Comparison of ENCODE assay signal across 8 cellular contexts in the genomic region with DNA sequence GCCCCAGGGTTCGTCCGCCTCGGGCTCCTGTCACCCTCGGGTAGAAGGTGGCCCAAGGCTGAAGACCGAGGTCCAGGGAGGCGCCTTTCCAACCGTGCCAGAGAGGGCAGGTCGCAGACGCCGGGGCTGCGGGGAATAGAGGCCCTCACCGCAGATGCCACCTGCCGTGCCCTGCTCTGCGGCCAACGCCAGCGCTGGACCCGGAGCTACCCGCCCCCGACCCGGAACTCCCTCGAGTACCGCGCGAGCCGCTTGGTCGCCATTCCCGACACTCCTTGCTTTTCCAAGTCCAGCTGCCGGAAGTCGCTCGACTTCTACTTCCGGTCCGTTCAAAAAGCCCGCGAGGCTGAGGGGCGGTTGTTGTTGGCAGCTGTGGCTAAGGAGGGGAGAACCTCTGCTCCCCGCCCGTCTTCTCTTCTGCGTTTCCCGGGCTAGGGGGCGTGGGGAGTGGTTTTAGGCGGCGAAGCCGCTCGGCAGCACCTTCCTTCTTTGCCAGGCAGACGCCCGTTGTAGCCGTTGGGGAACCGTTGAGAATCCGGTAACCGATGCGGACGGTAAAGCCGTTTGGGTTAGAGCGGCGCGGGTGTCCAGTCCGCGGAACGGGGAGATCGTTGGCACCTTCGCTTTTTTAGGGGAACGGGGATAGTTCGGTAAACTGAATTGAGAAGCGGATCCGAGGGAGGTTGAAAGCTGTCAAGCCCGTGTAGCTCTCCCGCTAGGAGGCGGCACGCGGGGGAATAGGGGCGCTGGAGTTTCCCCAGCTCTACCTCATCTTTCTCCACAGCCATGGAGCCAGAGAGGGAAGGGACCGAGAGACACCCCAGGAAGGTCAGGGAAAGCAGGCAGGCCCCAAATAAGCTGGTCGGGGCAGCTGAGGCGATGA. TPM values are rescaled to one million over a fixed set of nuclear protein-coding genes. Genes with fewer than 3 reads are reported as not detected.
DNase-seq lines count a peak whose midpoint lies in the region; ATAC-seq and TF ChIP-seq lines count a peak whose summit lies in the region.

A gene with protein sequence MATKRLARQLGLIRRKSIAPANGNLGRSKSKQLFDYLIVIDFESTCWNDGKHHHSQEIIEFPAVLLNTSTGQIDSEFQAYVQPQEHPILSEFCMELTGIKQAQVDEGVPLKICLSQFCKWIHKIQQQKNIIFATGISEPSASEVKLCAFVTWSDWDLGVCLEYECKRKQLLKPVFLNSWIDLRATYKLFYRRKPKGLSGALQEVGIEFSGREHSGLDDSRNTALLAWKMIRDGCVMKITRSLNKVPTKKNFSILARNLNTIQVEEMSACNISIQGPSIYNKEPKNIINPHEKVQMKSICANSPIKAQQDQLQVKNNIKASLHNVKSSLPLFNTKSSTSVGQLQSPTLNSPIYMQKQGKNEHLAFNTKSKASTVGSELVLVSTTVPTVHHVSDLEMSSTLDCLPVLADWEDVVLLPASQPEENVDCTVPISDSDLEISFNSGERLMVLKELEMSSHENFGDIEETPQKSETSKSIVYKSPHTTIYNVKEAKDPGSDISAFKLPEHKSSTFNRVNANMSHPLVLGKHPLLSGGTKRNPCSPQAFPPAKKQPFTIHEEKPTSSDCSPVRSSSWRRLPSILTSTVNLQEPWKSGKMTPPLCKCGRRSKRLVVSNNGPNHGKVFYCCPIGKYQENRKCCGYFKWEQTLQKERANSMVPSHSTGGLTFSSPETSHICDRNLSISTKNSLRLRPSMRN (minus strand): TSS at position 305 of the 883 bp plus-strand sequence. CDS start 42 bp downstream, at position 263.
A gene with protein sequence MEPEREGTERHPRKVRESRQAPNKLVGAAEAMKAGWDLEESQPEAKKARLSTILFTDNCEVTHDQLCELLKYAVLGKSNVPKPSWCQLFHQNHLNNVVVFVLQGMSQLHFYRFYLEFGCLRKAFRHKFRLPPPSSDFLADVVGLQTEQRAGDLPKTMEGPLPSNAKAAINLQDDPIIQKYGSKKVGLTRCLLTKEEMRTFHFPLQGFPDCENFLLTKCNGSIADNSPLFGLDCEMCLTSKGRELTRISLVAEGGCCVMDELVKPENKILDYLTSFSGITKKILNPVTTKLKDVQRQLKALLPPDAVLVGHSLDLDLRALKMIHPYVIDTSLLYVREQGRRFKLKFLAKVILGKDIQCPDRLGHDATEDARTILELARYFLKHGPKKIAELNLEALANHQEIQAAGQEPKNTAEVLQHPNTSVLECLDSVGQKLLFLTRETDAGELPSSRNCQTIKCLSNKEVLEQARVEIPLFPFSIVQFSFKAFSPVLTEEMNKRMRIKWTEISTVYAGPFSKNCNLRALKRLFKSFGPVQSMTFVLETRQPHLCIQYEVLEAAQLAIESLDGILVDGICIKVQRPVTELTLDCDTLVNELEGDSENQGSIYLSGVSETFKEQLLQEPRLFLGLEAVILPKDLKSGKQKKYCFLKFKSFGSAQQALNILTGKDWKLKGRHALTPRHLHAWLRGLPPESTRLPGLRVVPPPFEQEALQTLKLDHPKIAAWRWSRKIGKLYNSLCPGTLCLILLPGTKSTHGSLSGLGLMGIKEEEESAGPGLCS (plus strand): TSS at position 360 of the 883 bp plus-strand sequence. CDS start 427 bp downstream, at position 787.

- POLR2A ChIA-PET in naive thymus-derived CD4-positive, alpha-beta T cell (lab: Charles Lee) = interaction anchor here (0.7 to 0.9 kb wide), 4 partner anchors 8 to 353 kb away, joined by 3 read pairs; no protein-coding TSS in a partner anchor

- peak within 1 kb of the TSS; percentile 98 for H3K4me3 Mint-ChIP-seq in activated T-helper 1 cell treated with anti-CD3 and anti-CD28 coated beads, Interleukin-12 subunit alpha, Interleukin-12 subunit beta, Interleukin-2, Interleukin-4 antibody, amounts not matched to agents 30 ng/mL and 10 ng/mL and 1 ng/mL, durations not matched to agents 14 hours and 24 hours and 36 hours
- H3K4me3 Mint-ChIP-seq in naive thymus-derived CD4-positive, alpha-beta T cell = peak within 1 kb of the TSS; percentile 93 to 100 (median 96)
- H3K4me3 Mint-ChIP-seq in stimulated activated memory B cell treated with anti-CD40 and anti-IgM and Interleukin-4, amounts not matched to agents 10 μg/mL and 1 μg/mL and 100 μg/mL, for 72 hours = peak within 1 kb of the TSS; percentile 93

- CTCF ChIA-PET in naive thymus-derived CD4-positive, alpha-beta T cell (lab: Charles Lee) = interaction anchor here (0.8 to 1.2 kb wide), 4 partner anchors 38 to 114 kb away, joined by 3 to 5 read pairs (median 3); no protein-coding TSS in a partner anchor

- H3K27me3 ChIP-seq in DND-41 (ENCODE audit: insufficient read depth, low read length, poor library complexity) (peaks cover 10% of the 10 kb centered on the region), fibroblast of lung (ENCODE audit: control insufficient read depth, insufficient read depth, low read length) (no peaks in the 10 kb centered on the region)
- no peaks in the 10 kb centered on the region for H3K27me3 ChIP-seq in naive thymus-derived CD4-positive, alpha-beta T cell (ENCODE audit: control insufficient read depth in 2 of 2, insufficient read depth in 2 of 2, low read length in 2 of 2)

- H3K79me2 ChIP-seq in DND-41 (ENCODE audit: insufficient read depth, low read length) = peaks cover 21% of the 10 kb centered on the region
- peaks cover 2% of the 10 kb centered on the region for H3K79me2 ChIP-seq in fibroblast of lung (ENCODE audit: control insufficient read depth, insufficient read depth, low read length)

- H3K4me2 ChIP-seq in DND-41 (ENCODE audit: insufficient read depth, low read length) (peak within 1 kb of the TSS; percentile 71), fibroblast of lung (ENCODE audit: extremely low read depth, insufficient read depth, low read length) (peak within 1 kb of the TSS; percentile 95)

- no peaks in the 10 kb centered on the region for H3K27me3 Mint-ChIP-seq in activated T-helper 1 cell treated with anti-CD3 and anti-CD28 coated beads, Interleukin-12 subunit alpha, Interleukin-12 subunit beta, Interleukin-2, Interleukin-4 antibody, amounts not matched to agents 30 ng/mL and 10 ng/mL and 1 ng/mL, durations not matched to agents 14 hours and 24 hours and 36 hours (ENCODE audit: insufficient read depth)
- H3K27me3 Mint-ChIP-seq in naive thymus-derived CD4-positive, alpha-beta T cell = no peaks in the 10 kb centered on the region
- H3K27me3 Mint-ChIP-seq in stimulated activated memory B cell treated with anti-CD40 and anti-IgM and Interleukin-4, amounts not matched to agents 10 μg/mL and 1 μg/mL and 100 μg/mL, for 72 hours = no peaks in the 10 kb centered on the region

- H2AFZ ChIP-seq in DND-41 (ENCODE audit: low read depth, low read length) = peak within 1 kb of the TSS; percentile 82
- peak within 1 kb of the TSS; percentile 93 for H2AFZ ChIP-seq in fibroblast of lung (ENCODE audit: low read length)

- H3K27ac ChIP-seq in DND-41 (ENCODE audit: low read length) = peak within 1 kb of the TSS; percentile 98
- peak within 1 kb of the TSS; percentile 88 for H3K27ac ChIP-seq in fibroblast of lung (ENCODE audit: insufficient read depth, low read length)
- H3K27ac ChIP-seq in naive thymus-derived CD4-positive, alpha-beta T cell (ENCODE audit: low read depth, low read length) = peak within 1 kb of the TSS; percentile 73

- TF ChIP-seq CTCF in DND-41 (IDR thresholded peaks at IDR 0.05; ENCODE audit: borderline replicate concordance, extremely low read depth, low read length, poor library complexity, severe bottlenecking) (peak; percentile 52), fibroblast of lung (conservative IDR thresholded peaks at IDR 0.05 in 1 of 2, IDR thresholded peaks at IDR 0.05 in 1 of 2; ENCODE audit: low read depth in 1 of 2, low read length in 2 of 2) (peak; percentile 64 to 65)

- no peaks in the 10 kb centered on the region for H3K9me3 ChIP-seq in DND-41 (ENCODE audit: insufficient read depth, low read length, severe bottlenecking)
- no peaks in the 10 kb centered on the region for H3K9me3 ChIP-seq in fibroblast of lung (ENCODE audit: control insufficient read depth, insufficient read depth, low read depth, low read length)
- no peaks in the 10 kb centered on the region for H3K9me3 ChIP-seq in naive thymus-derived CD4-positive, alpha-beta T cell (ENCODE audit: control insufficient read depth in 2 of 3, low read length in 3 of 3)

- H3K36me3 Mint-ChIP-seq in activated T-helper 1 cell treated with anti-CD3 and anti-CD28 coated beads, Interleukin-12 subunit alpha, Interleukin-12 subunit beta, Interleukin-2, Interleukin-4 antibody, amounts not matched to agents 30 ng/mL and 10 ng/mL and 1 ng/mL, durations not matched to agents 14 hours and 24 hours and 36 hours (ENCODE audit: low read depth) = peaks cover 8% of the 10 kb centered on the region
- peaks cover 0 to 8% (median 0%) of the 10 kb centered on the region in 5 donors for H3K36me3 Mint-ChIP-seq in naive thymus-derived CD4-positive, alpha-beta T cell
- no peaks in the 10 kb centered on the region for H3K36me3 Mint-ChIP-seq in stimulated activated memory B cell treated with anti-CD40 and anti-IgM and Interleukin-4, amounts not matched to agents 10 μg/mL and 1 μg/mL and 100 μg/mL, for 72 hours

- intact Hi-C loops in activated T-helper 1 cell treated with anti-CD3 and anti-CD28 coated beads, Interleukin-12 subunit alpha, Interleukin-12 subunit beta, Interleukin-2, Interleukin-4 antibody, amounts not matched to agents 30 ng/mL and 10 ng/mL and 1 ng/mL, durations not matched to agents 14 hours and 24 hours and 36 hours (cut with micrococcal nuclease) = loop anchor here (1.0 to 5.0 kb wide), 7 partner anchors 16 to 352 kb away; a partner anchor contains a TSS
- intact Hi-C loops in naive thymus-derived CD4-positive, alpha-beta T cell (cut with micrococcal nuclease) = loop anchor here (1.0 to 5.0 kb wide), 11 partner anchors 8 to 138 kb away; a partner anchor contains a TSS

- DNase-seq in DND-41 (peak; percentile 89), Kasumi-1 (lab: John Stamatoyannopoulos, UW) (peak; percentile 74 to 83), RPMI7951 (ENCODE audit: low read depth) (peak; percentile 94), fibroblast of lung (ENCODE audit: low read depth in 2 of 2) (peak; percentile 95)
- peak; percentile 71 for DNase-seq in activated T-helper 1 cell treated with anti-CD3 and anti-CD28 coated beads, Interleukin-12 subunit alpha, Interleukin-12 subunit beta, Interleukin-2, Interleukin-4 antibody, amounts not matched to agents 30 ng/mL and 10 ng/mL and 1 ng/mL, durations not matched to agents 14 hours and 24 hours and 36 hours (ENCODE audit: low spot score)
- DNase-seq in naive thymus-derived CD4-positive, alpha-beta T cell = peak; percentile 47 to 77 (median 65)

- peak within 1 kb of the TSS; percentile 56 to 71 for H3K4me3 ChIP-seq in DND-41 (ENCODE audit: low read depth in 1 of 2, low read length in 2 of 2)
- H3K4me3 ChIP-seq in fibroblast of lung (replicated peaks in 1 of 4; ENCODE audit: control extremely low read depth in 1 of 4, insufficient read depth in 1 of 4, low read depth in 3 of 4, low read length in 4 of 4) = peak within 1 kb of the TSS; percentile 72 to 95 (median 92)
- peak within 1 kb of the TSS; percentile 91 for H3K4me3 ChIP-seq in naive thymus-derived CD4-positive, alpha-beta T cell (ENCODE audit: low read length)

- ATAC-seq in DND-41 (ENCODE audit: insufficient read depth, low read depth) = peak; percentile 90
- ATAC-seq in GM21786 (IDR thresholded peaks at IDR 0.05; ENCODE audit: unreplicated experiment) = peak; percentile 77
- peak; percentile 92 for ATAC-seq in naive thymus-derived CD4-positive, alpha-beta T cell
- peak; percentile 90 for ATAC-seq in stimulated activated memory B cell treated with anti-CD40 and anti-IgM and Interleukin-4, amounts not matched to agents 10 μg/mL and 1 μg/mL and 100 μg/mL, for 72 hours

- H3K9me3 Mint-ChIP-seq in activated T-helper 1 cell treated with anti-CD3 and anti-CD28 coated beads, Interleukin-12 subunit alpha, Interleukin-12 subunit beta, Interleukin-2, Interleukin-4 antibody, amounts not matched to agents 30 ng/mL and 10 ng/mL and 1 ng/mL, durations not matched to agents 14 hours and 24 hours and 36 hours = no peaks in the 10 kb centered on the region
- H3K9me3 Mint-ChIP-seq in naive thymus-derived CD4-positive, alpha-beta T cell = no peaks in the 10 kb centered on the region
- no peaks in the 10 kb centered on the region for H3K9me3 Mint-ChIP-seq in stimulated activated memory B cell treated with anti-CD40 and anti-IgM and Interleukin-4, amounts not matched to agents 10 μg/mL and 1 μg/mL and 100 μg/mL, for 72 hours

- H3K4me1 ChIP-seq in DND-41 (ENCODE audit: insufficient read depth, low read length) (peaks cover 29% of the 10 kb centered on the region), fibroblast of lung (ENCODE audit: control insufficient read depth, extremely low read depth, insufficient read depth, low read length) (no peaks in the 10 kb centered on the region)
- H3K4me1 ChIP-seq in naive thymus-derived CD4-positive, alpha-beta T cell (ENCODE audit: control insufficient read depth in 2 of 2, insufficient read depth in 2 of 2, low read length in 2 of 2) = peaks cover 8 to 10% of the 10 kb centered on the region in 2 donors

- H3K36me3 ChIP-seq in DND-41 (ENCODE audit: insufficient read depth, low read length) = no peaks in the 10 kb centered on the region; the same call in 1 of the 2 replicates
- no peaks in the 10 kb centered on the region for H3K36me3 ChIP-seq in fibroblast of lung (ENCODE audit: control insufficient read depth, insufficient read depth, low read length)
- H3K36me3 ChIP-seq in naive thymus-derived CD4-positive, alpha-beta T cell (ENCODE audit: control insufficient read depth in 2 of 3, insufficient read depth in 3 of 3, low read length in 3 of 3) = no peaks in the 10 kb centered on the region

- H4K20me1 ChIP-seq in DND-41 (ENCODE audit: insufficient read depth, low read length) = no peaks in the 10 kb centered on the region
- H4K20me1 ChIP-seq in fibroblast of lung (ENCODE audit: control insufficient read depth, extremely low read depth, insufficient read depth, low read length) = no peaks in the 10 kb centered on the region

- peak within 1 kb of the TSS; percentile 97 for H3K9ac ChIP-seq in DND-41 (ENCODE audit: low read depth, low read length)
- H3K9ac ChIP-seq in fibroblast of lung (ENCODE audit: insufficient read depth, low read length) = peak within 1 kb of the TSS; percentile 80

- H3K4me1 Mint-ChIP-seq in activated T-helper 1 cell treated with anti-CD3 and anti-CD28 coated beads, Interleukin-12 subunit alpha, Interleukin-12 subunit beta, Interleukin-2, Interleukin-4 antibody, amounts not matched to agents 30 ng/mL and 10 ng/mL and 1 ng/mL, durations not matched to agents 14 hours and 24 hours and 36 hours (ENCODE audit: low read depth) = peaks cover 31% of the 10 kb centered on the region
- H3K4me1 Mint-ChIP-seq in naive thymus-derived CD4-positive, alpha-beta T cell = peaks cover 7 to 36% (median 22%) of the 10 kb centered on the region in 7 donors
- peaks cover 27% of the 10 kb centered on the region for H3K4me1 Mint-ChIP-seq in stimulated activated memory B cell treated with anti-CD40 and anti-IgM and Interleukin-4, amounts not matched to agents 10 μg/mL and 1 μg/mL and 100 μg/mL, for 72 hours

- peak within 1 kb of the TSS; percentile 96 for H3K27ac Mint-ChIP-seq in activated T-helper 1 cell treated with anti-CD3 and anti-CD28 coated beads, Interleukin-12 subunit alpha, Interleukin-12 subunit beta, Interleukin-2, Interleukin-4 antibody, amounts not matched to agents 30 ng/mL and 10 ng/mL and 1 ng/mL, durations not matched to agents 14 hours and 24 hours and 36 hours
- peak within 1 kb of the TSS; percentile 60 to 99 (median 93) for H3K27ac Mint-ChIP-seq in naive thymus-derived CD4-positive, alpha-beta T cell
- peak within 1 kb of the TSS; percentile 89 for H3K27ac Mint-ChIP-seq in stimulated activated memory B cell treated with anti-CD40 and anti-IgM and Interleukin-4, amounts not matched to agents 10 μg/mL and 1 μg/mL and 100 μg/mL, for 72 hours

RNA-seq across cellular contexts. Expression of the first gene that starts in this region (rescaled TPM):
- 29.3 and 29.7 TPM in 2 replicates for total RNA-seq in RPMI7951 (2014; rRNA removed; shearing (Covaris generic))
- total RNA-seq in activated T-helper 1 cell treated with anti-CD3 and anti-CD28 coated beads, Interleukin-12 subunit alpha, Interleukin-12 subunit beta, Interleukin-2, Interleukin-4 antibody, amounts not matched to agents 30 ng/mL and 10 ng/mL and 1 ng/mL, durations not matched to agents 14 hours and 24 hours and 36 hours = 13.9 and 14.2 TPM in 2 replicates
- total RNA-seq in fibroblast of lung = 22.3 and 30.1 TPM in 2 replicates
- polyA plus RNA-seq in fibroblast of lung = 10.5 and 14.5 TPM in 2 replicates
- 7.5 and 12.1 TPM in 2 replicates for polyA plus RNA-seq in fibroblast of lung (2012)
- 0.31 and 0.48 TPM in 2 replicates for polyA minus RNA-seq in fibroblast of lung (ENCODE audit: low replicate concordance)
- total RNA-seq in naive thymus-derived CD4-positive, alpha-beta T cell = 10 to 100 TPM in 1 of 5 experiments, 1 to 10 TPM in 4; 2.4 to 10.4 (median 3.6) TPM
- 1 to 10 TPM; 1.8 to 2.1 TPM for polyA plus RNA-seq in naive thymus-derived CD4-positive, alpha-beta T cell

RNA-seq across cellular contexts. Expression of the second gene that starts in this region (rescaled TPM):
- 8.6 and 12.5 TPM in 2 replicates for total RNA-seq in RPMI7951 (2014; rRNA removed; shearing (Covaris generic))
- 7.7 and 8.3 TPM in 2 replicates for total RNA-seq in activated T-helper 1 cell treated with anti-CD3 and anti-CD28 coated beads, Interleukin-12 subunit alpha, Interleukin-12 subunit beta, Interleukin-2, Interleukin-4 antibody, amounts not matched to agents 30 ng/mL and 10 ng/mL and 1 ng/mL, durations not matched to agents 14 hours and 24 hours and 36 hours
- 3.1 and 9.1 TPM in 2 replicates for total RNA-seq in fibroblast of lung
- 5.6 and 8.0 TPM in 2 replicates for polyA plus RNA-seq in fibroblast of lung
- polyA plus RNA-seq in fibroblast of lung (2012) = 4.3 and 7.6 TPM in 2 replicates
- polyA minus RNA-seq in fibroblast of lung (ENCODE audit: low replicate concordance) = 3.0 and 10.1 TPM in 2 replicates
- total RNA-seq in naive thymus-derived CD4-positive, alpha-beta T cell = 1 to 10 TPM in 3 of 5 experiments, under 1 TPM in 2; 0.35 to 9.5 (median 1.6) TPM
- polyA plus RNA-seq in naive thymus-derived CD4-positive, alpha-beta T cell = not detected

Comparison
In these comparisons a context has a peak if more than half of its experiments do, and no peak if none do; other contexts are left out.
1. Peak in every context shown above with its lines: DNase-seq, ATAC-seq, H3K4me3 ChIP-seq and H3K27ac ChIP-seq.